In the genomic region with DNA sequence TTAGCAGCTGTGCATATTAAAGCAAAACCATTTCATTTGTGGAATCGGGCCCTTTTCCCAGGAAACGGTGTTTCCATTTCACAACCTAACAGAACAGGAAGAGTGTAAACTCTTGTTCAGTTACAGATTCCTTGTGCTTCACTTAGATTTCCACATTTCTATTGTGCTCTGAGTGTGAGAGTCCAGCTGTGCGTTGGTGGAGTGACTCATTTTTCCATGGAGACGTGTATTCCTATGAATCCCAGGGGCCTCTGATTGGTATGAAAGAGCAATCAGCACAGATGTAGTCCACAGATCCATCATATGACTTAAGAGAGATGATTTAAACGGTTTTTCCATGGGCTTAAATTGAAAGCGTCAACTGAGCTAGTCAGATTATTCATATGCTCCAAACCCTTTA, we compare ENCODE assay signal across 9 cellular contexts. TPM values are rescaled to one million over a fixed set of nuclear protein-coding genes. Genes with fewer than 3 reads are reported as not detected.
DNase-seq lines count a peak whose midpoint lies in the region; TF ChIP-seq lines count a peak whose summit lies in the region.
"Had no signal": no experiment of that assay in that cellular context is flagged by ENCODE, and none has a peak within 500 bp of the region (broad histone marks: within the 10 kb centered on the region; RNA-seq: fewer than 3 reads in every experiment).

No MANE protein-coding gene starts in this region.

- H3K9me3 Mint-ChIP-seq in endodermal cell, result no peaks in the 10 kb centered on the region
- H3K9me3 Mint-ChIP-seq: activated naive CD4-positive, alpha-beta T cell treated with anti-CD3 and anti-CD28 coated beads, Interleukin-2, amount 50 U/mL, for 24 hours had no signal

- no peak for TF ChIP-seq POLR2A in prostate gland (IDR thresholded peaks at IDR 0.05)

- H3K4me1 ChIP-seq in endodermal cell (ENCODE audit: control insufficient read depth, insufficient read depth, low read length) (no peaks in the 10 kb centered on the region), mucosa of rectum (ENCODE audit: control insufficient read depth in 2 of 2, insufficient read depth in 2 of 2, low read length in 2 of 2) (peaks cover 6 to 7% of the 10 kb centered on the region in 2 donors), BE2C (no peaks in the 10 kb centered on the region), prostate gland (replicated peaks) (no peaks in the 10 kb centered on the region)

- intact Hi-C loops in prostate gland (cut with DNase I), result no loop called here

- H3K27ac Mint-ChIP-seq in endodermal cell, result no peak overlapping the region
- H3K27ac Mint-ChIP-seq: activated naive CD4-positive, alpha-beta T cell treated with anti-CD3 and anti-CD28 coated beads, Interleukin-2, amount 50 U/mL, for 24 hours had no signal

- H3K4me1 Mint-ChIP-seq in endodermal cell, result no peaks in the 10 kb centered on the region

- H3K9me3 ChIP-seq in endodermal cell (ENCODE audit: control insufficient read depth, low read length) (no peaks in the 10 kb centered on the region), mucosa of rectum (ENCODE audit: control insufficient read depth in 2 of 2, low read length in 2 of 2) (no peaks in the 10 kb centered on the region), BE2C (no peaks in the 10 kb centered on the region), prostate gland (no peaks in the 10 kb centered on the region)

- H3K9ac ChIP-seq in endodermal cell (ENCODE audit: extremely low read depth, low read length, poor library complexity, severe bottlenecking), result no peak overlapping the region
- H3K9ac ChIP-seq in mucosa of rectum (ENCODE audit: low read depth in 1 of 2, low read length in 2 of 2), result no peak overlapping the region

- H3K4me3 ChIP-seq in endodermal cell (ENCODE audit: low read length), result no peak overlapping the region
- no peak overlapping the region for H3K4me3 ChIP-seq in mucosa of rectum (ENCODE audit: low read length in 2 of 2)
- H3K4me3 ChIP-seq in BE2C (ENCODE audit: low read depth, low read length), result no peak overlapping the region
- no peak overlapping the region for H3K4me3 ChIP-seq in prostate gland

- no peak overlapping the region for H3K4me3 Mint-ChIP-seq in endodermal cell
- H3K4me3 Mint-ChIP-seq: activated naive CD4-positive, alpha-beta T cell treated with anti-CD3 and anti-CD28 coated beads, Interleukin-2, amount 50 U/mL, for 24 hours had no signal

- H3K36me3 ChIP-seq in endodermal cell (ENCODE audit: control insufficient read depth, insufficient read depth, low read length) (no peaks in the 10 kb centered on the region), mucosa of rectum (ENCODE audit: control insufficient read depth in 2 of 2, insufficient read depth in 2 of 2, low read length in 2 of 2) (no peaks in the 10 kb centered on the region), BE2C (no peaks in the 10 kb centered on the region), prostate gland (no peaks in the 10 kb centered on the region)

- H3K27ac ChIP-seq in endodermal cell (ENCODE audit: low read depth, low read length), result no peak overlapping the region
- peak overlapping the region; percentile 47 to 49 for H3K27ac ChIP-seq in mucosa of rectum (ENCODE audit: low read depth in 2 of 2, low read length in 2 of 2)
- H3K27ac ChIP-seq in prostate gland, result no peak overlapping the region

- DNase-seq in NCI-H345 (lab: John Stamatoyannopoulos, UW), result peak; percentile 19
- DNase-seq in NCI-H345 treated with DMSO at 0.1 percent for 48 hours (lab: John Stamatoyannopoulos, UW; ENCODE audit: unreplicated experiment), result no peak
- peak; percentile 32 for DNase-seq in endodermal cell
- no peak for DNase-seq in BE2C
- DNase-seq in GM19240 (ENCODE audit: insufficient read length, low spot score), result no peak
- DNase-seq in prostate gland (ENCODE audit: low spot score), result no peak
- DNase-seq in SKM-1 (lab: John Stamatoyannopoulos, UW; ENCODE audit: unreplicated experiment), result no peak

- TF ChIP-seq CTCF in endodermal cell (conservative IDR thresholded peaks at IDR 0.05) (no peak), BE2C (IDR thresholded peaks at IDR 0.05; ENCODE audit: low read depth, low read length) (no peak), prostate gland (IDR thresholded peaks at IDR 0.05) (no peak)

- no peaks in the 10 kb centered on the region for H3K36me3 Mint-ChIP-seq in endodermal cell (ENCODE audit: low read depth)
- H3K36me3 Mint-ChIP-seq: activated naive CD4-positive, alpha-beta T cell treated with anti-CD3 and anti-CD28 coated beads, Interleukin-2, amount 50 U/mL, for 24 hours had no signal

- 80 to 89% methylated on average over 6 of the region's 6 CpGs for WGBS in endodermal cell (ENCODE audit: insufficient coverage in 1 of 2, insufficient read length in 1 of 2), 2 experiments
- 60% methylated on average over 6 of the region's 6 CpGs for WGBS in prostate gland

- H3K27me3 ChIP-seq in endodermal cell (ENCODE audit: control insufficient read depth, insufficient read depth, low read length, poor library complexity, severe bottlenecking), result no peaks in the 10 kb centered on the region
- no peaks in the 10 kb centered on the region for H3K27me3 ChIP-seq in mucosa of rectum (ENCODE audit: control insufficient read depth in 2 of 2, insufficient read depth in 2 of 2, low read length in 2 of 2)
- no peaks in the 10 kb centered on the region for H3K27me3 ChIP-seq in BE2C
- no peaks in the 10 kb centered on the region for H3K27me3 ChIP-seq in prostate gland (replicated peaks; ENCODE audit: insufficient read depth)

- no peaks in the 10 kb centered on the region for H3K27me3 Mint-ChIP-seq in endodermal cell (ENCODE audit: insufficient read depth)
- H3K27me3 Mint-ChIP-seq: activated naive CD4-positive, alpha-beta T cell treated with anti-CD3 and anti-CD28 coated beads, Interleukin-2, amount 50 U/mL, for 24 hours had no signal

RNA-seq across cellular contexts. Expression of gene CAVIN1, which starts 13.3 kb away (rescaled TPM):
- total RNA-seq in endodermal cell (1 to 10 TPM in 1 of 2 donors, under 1 TPM in 1; 0.51 to 3.1 TPM), prostate gland (100 to 1,000 TPM; 214 to 220 TPM)
- 8.4 TPM for polyA plus RNA-seq in endodermal cell (2013, experiment 1 of 2)
- polyA plus RNA-seq in endodermal cell (2013, experiment 2 of 2), result 8.2 TPM
- 0.34 TPM for polyA plus RNA-seq in BE2C (2012; ENCODE audit: insufficient read depth, insufficient read length, low read depth)

RNA-seq across cellular contexts. Expression of gene ATP6V0A1, which starts 22.3 kb away (rescaled TPM):
- total RNA-seq in endodermal cell (10 to 100 TPM; 45.2 to 53.1 TPM), prostate gland (10 to 100 TPM; 78.0 to 80.3 TPM)
- 47.2 TPM for polyA plus RNA-seq in endodermal cell (2013, experiment 1 of 2)
- 34.8 TPM for polyA plus RNA-seq in endodermal cell (2013, experiment 2 of 2)
- 151 TPM for polyA plus RNA-seq in BE2C (2012; ENCODE audit: insufficient read depth, insufficient read length, low read depth)

RNA-seq across cellular contexts. Expression of gene STAT3, which starts 48.2 kb away (rescaled TPM):
- total RNA-seq in endodermal cell (10 to 100 TPM; 27.5 to 32.4 TPM), prostate gland (100 to 1,000 TPM; 188 to 230 TPM)
- polyA plus RNA-seq in endodermal cell (2013, experiment 1 of 2), result 37.5 TPM
- 40.2 TPM for polyA plus RNA-seq in endodermal cell (2013, experiment 2 of 2)
- 47.1 TPM for polyA plus RNA-seq in BE2C (2012; ENCODE audit: insufficient read depth, insufficient read length, low read depth)

Comparison
In these comparisons a context has a peak if more than half of its experiments do, and no peak if none do; other contexts are left out.
1. DNase-seq: peak in NCI-H345 (single experiment) and endodermal cell (single experiment); none in NCI-H345 treated with DMSO at 0.1 percent for 48 hours (single experiment), BE2C (single experiment), GM19240 (single experiment), prostate gland (single experiment) and SKM-1 (single experiment).
2. H3K27ac ChIP-seq: peak in mucosa of rectum (2 of 2); none in endodermal cell (single experiment) and prostate gland (0 of 2).
3. RNA of gene CAVIN1, which starts 13.3 kb away (total RNA-seq): 214 to 220 TPM in prostate gland; 0.51 to 3.1 TPM in endodermal cell; every median in the first group is over 10 times any median in the second.
4. RNA of gene STAT3, which starts 48.2 kb away (total RNA-seq): 188 to 230 TPM in prostate gland; 27.5 to 32.4 TPM in endodermal cell; every median in the first group is over 4 times any median in the second.